In genomic region chr5:7078901-7079300, GRCh38 we compare ENCODE assay signal across 10 cellular contexts.
DNase-seq lines count a peak whose midpoint lies in the region; ATAC-seq, FAIRE-seq and TF ChIP-seq lines count a peak whose summit lies in the region.
"Had no signal": no experiment of that assay in that cellular context is flagged by ENCODE, and none has a peak within 500 bp of the region (broad histone marks: within the 10 kb centered on the region; RNA-seq: fewer than 3 reads in every experiment).

No MANE protein-coding gene starts in this region.

- H3K9me3 ChIP-seq in RWPE2 (ENCODE audit: severe bottlenecking), result no peaks in the 10 kb centered on the region
- no peaks in the 10 kb centered on the region for H3K9me3 ChIP-seq in kidney (ENCODE audit: control insufficient read depth in 1 of 2, low read length in 2 of 2)

- DNase-seq in DMS153 treated with DMSO at 0.1 percent for 48 hours (lab: John Stamatoyannopoulos, UW; ENCODE audit: unreplicated experiment) (peak; percentile 73), RWPE2 (ENCODE audit: low spot score) (no peak), kidney (no peak), Right ventricle myocardium inferior (ENCODE audit: missing footprints) (no peak), UCSD-AML1 (lab: John Stamatoyannopoulos, UW; ENCODE audit: unreplicated experiment) (no peak), NCI-H226 (no peak)
- no peak for DNase-seq in activated CD4-positive, alpha-beta T cell treated with anti-CD3 and anti-CD28 coated beads for 1 hour
- DNase-seq: activated CD8-positive, alpha-beta memory T cell treated with anti-CD3 and anti-CD28 coated beads, Interleukin-2, amount 50 U/mL, for 4 hours; stimulated activated naive CD4-positive, alpha-beta T cell had no signal

- no peak overlapping the region for H3K4me3 ChIP-seq in RWPE2 (ENCODE audit: severe bottlenecking)
- H3K4me3 ChIP-seq in kidney (ENCODE audit: low read length in 2 of 2), result no peak overlapping the region

- no peaks in the 10 kb centered on the region for H3K27me3 ChIP-seq in RWPE2 (ENCODE audit: insufficient read depth, poor library complexity, severe bottlenecking)

- TF ChIP-seq CTCF in LNCAP (IDR thresholded peaks at IDR 0.05) (peak; percentile 14; the same call in 1 of the 2 replicates), RWPE2 (IDR thresholded peaks at IDR 0.05; ENCODE audit: poor library complexity, severe bottlenecking) (peak; percentile 36), kidney (IDR thresholded peaks at IDR 0.05; ENCODE audit: borderline replicate concordance, extremely low read depth, insufficient read depth) (peak; percentile 20)

- no peak overlapping the region for H3K27ac ChIP-seq in RWPE2 (ENCODE audit: poor library complexity, severe bottlenecking)
- no peak overlapping the region for H3K27ac ChIP-seq in kidney (ENCODE audit: low read depth in 2 of 2, low read length in 2 of 2)

- no peak for ATAC-seq in RWPE2 (ENCODE audit: low read depth)
- no peak for ATAC-seq in Right ventricle myocardium inferior

- intact Hi-C loops in kidney (cut with DNase I) (no loop called here), Right ventricle myocardium inferior (cut with DNase I) (no loop called here)

- H3K36me3 ChIP-seq in RWPE2 (ENCODE audit: low read depth) (no peaks in the 10 kb centered on the region), kidney (ENCODE audit: control insufficient read depth in 1 of 2, insufficient read depth in 2 of 2, low read length in 2 of 2) (no peaks in the 10 kb centered on the region)

- no peak for FAIRE-seq in kidney (lab: Jason Lieb, UNC)

- H3K4me1 ChIP-seq in RWPE2 (ENCODE audit: insufficient read depth, poor library complexity, severe bottlenecking) (peaks cover 10% of the 10 kb centered on the region), kidney (ENCODE audit: control insufficient read depth in 1 of 2, insufficient read depth in 1 of 2, low read depth in 1 of 2, low read length in 2 of 2) (peaks cover 0 to 2% of the 10 kb centered on the region in 2 donors)

- H3K9ac ChIP-seq in kidney (ENCODE audit: low read length in 2 of 2), result no peak overlapping the region
